28 cellular contexts compared by ENCODE assay signal in the genomic region with DNA sequence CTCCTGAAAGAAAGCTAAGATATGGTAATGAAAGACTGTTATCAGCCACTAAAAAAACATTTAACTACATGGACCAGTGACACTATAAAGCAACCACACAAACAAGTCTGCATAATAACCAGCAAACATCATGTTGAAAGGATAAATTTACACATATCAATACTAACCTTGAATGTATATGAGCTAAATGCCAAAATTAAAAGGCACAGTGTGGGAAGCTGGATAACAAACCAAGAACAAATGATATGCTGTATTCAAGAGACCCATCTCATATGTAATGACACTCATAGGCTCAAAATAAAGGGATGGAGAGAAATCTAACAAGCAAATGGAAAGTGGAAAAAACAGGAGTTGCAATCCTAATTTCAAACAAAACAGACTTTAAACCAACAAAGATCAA.
"Had no signal": no experiment of that assay in that cellular context is flagged by ENCODE, and none has a peak within 500 bp of the region (broad histone marks: within the 10 kb centered on the region; RNA-seq: fewer than 3 reads in every experiment).

No MANE protein-coding gene starts in this region.

- H3K27me3 ChIP-seq: colonic mucosa, dorsolateral prefrontal cortex, esophagus muscularis mucosa, esophagus squamous epithelium, gastrocnemius medialis, gastroesophageal sphincter, heart left ventricle, heart right ventricle, hepatocyte had no signal

- H3K4me3 ChIP-seq: colonic mucosa, coronary artery, dorsolateral prefrontal cortex, esophagus muscularis mucosa, esophagus squamous epithelium, gastrocnemius medialis, gastroesophageal sphincter, heart left ventricle, heart right ventricle, hepatocyte had no signal

- H3K9me3 ChIP-seq: colonic mucosa, gastrocnemius medialis had no signal

- H3K4me1 ChIP-seq: colonic mucosa, esophagus muscularis mucosa, esophagus squamous epithelium, foreskin keratinocyte, gastrocnemius medialis, gastroesophageal sphincter, heart left ventricle, heart right ventricle had no signal

- ATAC-seq: effector memory CD8-positive, alpha-beta T cell; esophagus mucosa; foreskin keratinocyte; gastrocnemius medialis; gastroesophageal sphincter; heart left ventricle; heart right ventricle had no signal

- DNase-seq: colonic mucosa; cortex of kidney; dorsolateral prefrontal cortex; effector CD4-positive, alpha-beta T cell; effector CD8-positive, alpha-beta T cell; effector memory CD4-positive, alpha-beta T cell; effector memory CD8-positive, alpha-beta T cell; endodermal cell; erythroblast; esophagus squamous epithelium; foreskin fibroblast; foreskin keratinocyte; foreskin melanocyte; gastrocnemius medialis; glutamatergic neuron; head of caudate nucleus; heart left ventricle; heart right ventricle; hippocampal formation had no signal

- H3K36me3 ChIP-seq: colonic mucosa, esophagus muscularis mucosa, esophagus squamous epithelium, gastrocnemius medialis, gastroesophageal sphincter, heart left ventricle, heart right ventricle had no signal

- H3K27ac ChIP-seq: colonic mucosa, coronary artery, dorsolateral prefrontal cortex, epithelial cell of prostate, esophagus muscularis mucosa, esophagus squamous epithelium, foreskin keratinocyte, gastrocnemius medialis, gastroesophageal sphincter, heart left ventricle, heart right ventricle, hepatocyte had no signal

- FAIRE-seq: endometrium, endothelial cell of umbilical vein, frontal cortex had no signal
